Comparison of ENCODE assay signal across 16 cellular contexts in genomic region chr12:88390811-88391210, GRCh38.
DNase-seq lines count a peak whose midpoint lies in the region; FAIRE-seq and TF ChIP-seq lines count a peak whose summit lies in the region.
"Had no signal": no experiment of that assay in that cellular context is flagged by ENCODE, and none has a peak within 500 bp of the region (broad histone marks: within the 10 kb centered on the region; RNA-seq: fewer than 3 reads in every experiment).

No MANE protein-coding gene starts in this region.

- peak; percentile 48 for FAIRE-seq in H54 (lab: Jason Lieb, UNC)
- FAIRE-seq: A549, D721Med, GM19239 had no signal

- H3K4me2 ChIP-seq in KMS-11 (peak overlapping the region; percentile 67; the same call in 1 of the 2 replicates), mesenchymal stem cell (ENCODE audit: low read length, poor library complexity, severe bottlenecking) (no peak overlapping the region)

- H2BK12ac ChIP-seq in mesenchymal stem cell (ENCODE audit: low read length in 2 of 2): no peak overlapping the region

- H3K79me1 ChIP-seq in mesenchymal stem cell (replicated peaks; ENCODE audit: low read length, poor library complexity, severe bottlenecking): no peaks in the 10 kb centered on the region

- H4K8ac ChIP-seq in mesenchymal stem cell (ENCODE audit: low read length): no peak overlapping the region

- H3K18ac ChIP-seq in mesenchymal stem cell (ENCODE audit: low read depth in 1 of 2, low read length in 2 of 2): peak overlapping the region in 1 of 2 experiments; percentile 52

- whole genome bisulfite sequencing in mesenchymal stem cell: 75% methylated on average over 3 of the region's 3 CpGs

- H2BK5ac ChIP-seq in mesenchymal stem cell (ENCODE audit: low read depth, low read length, poor library complexity, severe bottlenecking): no peak overlapping the region

- H4K91ac ChIP-seq in mesenchymal stem cell (ENCODE audit: low read length): no peak overlapping the region

- H2BK120ac ChIP-seq in mesenchymal stem cell (ENCODE audit: low read depth, low read length): no peak overlapping the region

- H2AK5ac ChIP-seq in mesenchymal stem cell (ENCODE audit: low read length, severe bottlenecking): no peak overlapping the region

- TF ChIP-seq CTCF in KMS-11 (conservative IDR thresholded peaks at IDR 0.05; ENCODE audit: low read depth, low read length) (no peak), choroid plexus epithelial cell (conservative IDR thresholded peaks at IDR 0.05; ENCODE audit: low read depth, low read length) (no peak)

- no peaks in the 10 kb centered on the region for H4K20me1 ChIP-seq in KMS-11 (ENCODE audit: insufficient read depth)

- H3K23ac ChIP-seq in mesenchymal stem cell (ENCODE audit: low read length in 2 of 2): no peak overlapping the region

- H2AFZ ChIP-seq in KMS-11 (ENCODE audit: low read depth) (no peak overlapping the region), mesenchymal stem cell (ENCODE audit: low read depth, low read length) (no peak overlapping the region)

- H3K9ac ChIP-seq in KMS-11 (no peak overlapping the region), mesenchymal stem cell (ENCODE audit: low read length) (peak overlapping the region; percentile 59)

- no peak overlapping the region for H3K4ac ChIP-seq in mesenchymal stem cell (ENCODE audit: low read depth in 1 of 2, low read length in 2 of 2)

- H3K27me3 ChIP-seq in KMS-11 (ENCODE audit: insufficient read depth, low read depth) (no peaks in the 10 kb centered on the region), mesenchymal stem cell (ENCODE audit: control insufficient read depth in 1 of 2, insufficient read depth in 1 of 2, low read length in 2 of 2) (no peaks in the 10 kb centered on the region)

- H3K79me2 ChIP-seq in KMS-11 (ENCODE audit: insufficient read depth, low read depth): no peaks in the 10 kb centered on the region

- peak overlapping the region; percentile 45; the same call in 1 of the 2 replicates for H3K27ac ChIP-seq in KMS-11
- H3K27ac ChIP-seq in mesenchymal stem cell (ENCODE audit: low read length, poor library complexity, severe bottlenecking): no peak overlapping the region

- H3K4me3 ChIP-seq in KMS-11 (IDR thresholded peaks at IDR 0.05; ENCODE audit: insufficient read depth, low read depth, low read length): no peak overlapping the region
- H3K4me3 ChIP-seq in choroid plexus epithelial cell (ENCODE audit: low read depth, low read length): no peak overlapping the region
- no peak overlapping the region for H3K4me3 ChIP-seq in mesenchymal stem cell (ENCODE audit: insufficient read depth in 1 of 2, low read depth in 1 of 2, low read length in 2 of 2)
- H3K4me3 ChIP-seq: A549 had no signal

- DNase-seq in H54 (ENCODE audit: insufficient read length, low spot score) (no peak), choroid plexus epithelial cell (ENCODE audit: low read depth) (peak; percentile 32), mesenchymal stem cell (no peak), midbrain (lab: John Stamatoyannopoulos, UW) (no peak), activated gamma-delta T cell treated with Interleukin-2 at 50 U/mL for 16 hours (no peak)
- no peak for DNase-seq in activated CD4-positive, alpha-beta T cell treated with anti-CD3 and anti-CD28 coated beads, Interleukin-2, amount 50 U/mL, for 48 hours
- no peak for DNase-seq in activated naive CD4-positive, alpha-beta T cell (lab: John Stamatoyannopoulos, UW)
- DNase-seq: CD8-positive, alpha-beta T cell; COR-L47; DND-41; GDM1; H7 had no signal

- no peak for TF ChIP-seq POLR2A in H54 (IDR thresholded peaks at IDR 0.05; ENCODE audit: low read depth, low read length)

- H3K14ac ChIP-seq in mesenchymal stem cell (ENCODE audit: low read length in 2 of 2): no peak overlapping the region

- H3K4me1 ChIP-seq in KMS-11 (ENCODE audit: low read depth, poor library complexity, severe bottlenecking) (peaks cover 82% of the 10 kb centered on the region), mesenchymal stem cell (ENCODE audit: control insufficient read depth, insufficient read depth, low read depth, low read length) (no peaks in the 10 kb centered on the region)

- no peaks in the 10 kb centered on the region for H3K36me3 ChIP-seq in KMS-11 (ENCODE audit: insufficient read depth)
- H3K36me3 ChIP-seq in mesenchymal stem cell (ENCODE audit: control insufficient read depth in 1 of 2, insufficient read depth in 2 of 2, low read depth in 1 of 2, low read length in 2 of 2): no peaks in the 10 kb centered on the region

- H2BK15ac ChIP-seq in mesenchymal stem cell (ENCODE audit: low read depth, poor library complexity, severe bottlenecking): no peak overlapping the region

- no peaks in the 10 kb centered on the region for H3K9me3 ChIP-seq in mesenchymal stem cell (ENCODE audit: control insufficient read depth, low read length)
